Comparison of ENCODE assay signal across 9 cellular contexts in genomic region chr20:52494244-52494643, GRCh38.
DNase-seq lines count a peak whose midpoint lies in the region; ATAC-seq and TF ChIP-seq lines count a peak whose summit lies in the region.
"Had no signal": no experiment of that assay in that cellular context is flagged by ENCODE, and none has a peak within 500 bp of the region (broad histone marks: within the 10 kb centered on the region; RNA-seq: fewer than 3 reads in every experiment).

No MANE protein-coding gene starts in this region.

- no peaks in the 10 kb centered on the region for H3K4me1 ChIP-seq in tibial artery

- H3K27ac ChIP-seq in tibial artery = no peak overlapping the region
- H3K27ac ChIP-seq: C4-2B had no signal

- TF ChIP-seq CTCF in tibial artery (IDR thresholded peaks at IDR 0.05) = no peak

- intact Hi-C loops in tibial artery (cut with DNase I; ENCODE audit: low total_unique reads) = no loop called here
- intact Hi-C loops in activated T-helper 2 cell treated with anti-CD3 and anti-CD28 coated beads, Interferon-gamma antibody, Interleukin-2, Interleukin-4, amounts not matched to agents 10 μg/mL and 5 μg/mL and 100 μg/mL, durations not matched to agents 14 hours and 24 hours and 36 hours (cut with micrococcal nuclease) = no loop called here

- no peaks in the 10 kb centered on the region for H3K36me3 Mint-ChIP-seq in activated T-helper 17 cell treated with anti-CD3 and anti-CD28 coated beads, Interleukin-2, amount 50 U/mL, for 72 hours (ENCODE audit: low read depth)
- no peaks in the 10 kb centered on the region for H3K36me3 Mint-ChIP-seq in activated T-helper 2 cell treated with anti-CD3 and anti-CD28 coated beads, Interferon-gamma antibody, Interleukin-2, Interleukin-4, amounts not matched to agents 10 μg/mL and 5 μg/mL and 100 μg/mL, durations not matched to agents 14 hours and 24 hours and 36 hours (ENCODE audit: low read depth)

- peak; percentile 99 for ATAC-seq in activated T-helper 17 cell treated with anti-CD3 and anti-CD28 coated beads, Interleukin-2, amount 50 U/mL, for 72 hours (replicated peaks)

- no peak overlapping the region for H3K4me3 ChIP-seq in tibial artery

- peak overlapping the region; percentile 32 for H3K27ac Mint-ChIP-seq in activated T-helper 17 cell treated with anti-CD3 and anti-CD28 coated beads, Interleukin-2, amount 50 U/mL, for 72 hours
- no peak overlapping the region for H3K27ac Mint-ChIP-seq in activated T-helper 2 cell treated with anti-CD3 and anti-CD28 coated beads, Interferon-gamma antibody, Interleukin-2, Interleukin-4, amounts not matched to agents 10 μg/mL and 5 μg/mL and 100 μg/mL, durations not matched to agents 14 hours and 24 hours and 36 hours

- DNase-seq in activated effector memory CD4-positive, alpha-beta T cell treated with anti-CD3 and anti-CD28 coated beads, Interleukin-2, amount 50 U/mL, for 16 hours = peak; percentile 65
- DNase-seq in activated effector memory CD4-positive, alpha-beta T cell treated with Interleukin-2 at 50 U/mL for 16 hours = no peak
- peak; percentile 36 to 98 for DNase-seq in lung microvascular endothelial cell (ENCODE audit: low read depth in 2 of 2)
- DNase-seq in stromal cell of bone marrow (ENCODE audit: low read depth) = peak; percentile 94
- no peak for DNase-seq in NCI-H524 treated with DMSO at 0.1 percent for 48 hours (lab: John Stamatoyannopoulos, UW)
- no peak for DNase-seq in tibial artery
- DNase-seq in activated T-helper 2 cell treated with anti-CD3 and anti-CD28 coated beads, Interferon-gamma antibody, Interleukin-2, Interleukin-4, amounts not matched to agents 10 μg/mL and 5 μg/mL and 100 μg/mL, durations not matched to agents 14 hours and 24 hours and 36 hours (ENCODE audit: low spot score) = no peak

- no peaks in the 10 kb centered on the region for H3K36me3 ChIP-seq in tibial artery

- no peaks in the 10 kb centered on the region for H3K9me3 ChIP-seq in tibial artery

- peaks cover 6% of the 10 kb centered on the region for H3K27me3 Mint-ChIP-seq in activated T-helper 17 cell treated with anti-CD3 and anti-CD28 coated beads, Interleukin-2, amount 50 U/mL, for 72 hours
- H3K27me3 Mint-ChIP-seq in activated T-helper 2 cell treated with anti-CD3 and anti-CD28 coated beads, Interferon-gamma antibody, Interleukin-2, Interleukin-4, amounts not matched to agents 10 μg/mL and 5 μg/mL and 100 μg/mL, durations not matched to agents 14 hours and 24 hours and 36 hours (ENCODE audit: low read depth) = peaks cover 7% of the 10 kb centered on the region

- peak overlapping the region; percentile 48 for H3K4me3 Mint-ChIP-seq in activated T-helper 17 cell treated with anti-CD3 and anti-CD28 coated beads, Interleukin-2, amount 50 U/mL, for 72 hours
- no peak overlapping the region for H3K4me3 Mint-ChIP-seq in activated T-helper 2 cell treated with anti-CD3 and anti-CD28 coated beads, Interferon-gamma antibody, Interleukin-2, Interleukin-4, amounts not matched to agents 10 μg/mL and 5 μg/mL and 100 μg/mL, durations not matched to agents 14 hours and 24 hours and 36 hours (ENCODE audit: low read depth)

- no peaks in the 10 kb centered on the region for H3K9me3 Mint-ChIP-seq in activated T-helper 17 cell treated with anti-CD3 and anti-CD28 coated beads, Interleukin-2, amount 50 U/mL, for 72 hours
- H3K9me3 Mint-ChIP-seq in activated T-helper 2 cell treated with anti-CD3 and anti-CD28 coated beads, Interferon-gamma antibody, Interleukin-2, Interleukin-4, amounts not matched to agents 10 μg/mL and 5 μg/mL and 100 μg/mL, durations not matched to agents 14 hours and 24 hours and 36 hours = no peaks in the 10 kb centered on the region

- peaks cover 6% of the 10 kb centered on the region for H3K4me1 Mint-ChIP-seq in activated T-helper 17 cell treated with anti-CD3 and anti-CD28 coated beads, Interleukin-2, amount 50 U/mL, for 72 hours
- H3K4me1 Mint-ChIP-seq in activated T-helper 2 cell treated with anti-CD3 and anti-CD28 coated beads, Interferon-gamma antibody, Interleukin-2, Interleukin-4, amounts not matched to agents 10 μg/mL and 5 μg/mL and 100 μg/mL, durations not matched to agents 14 hours and 24 hours and 36 hours (ENCODE audit: low read depth) = peaks cover 4% of the 10 kb centered on the region

- no peaks in the 10 kb centered on the region for H3K27me3 ChIP-seq in tibial artery

Comparison
In these comparisons a context has a peak if more than half of its experiments do, and no peak if none do; other contexts are left out.
1. DNase-seq: peak in activated effector memory CD4-positive, alpha-beta T cell treated with anti-CD3 and anti-CD28 coated beads, Interleukin-2, amount 50 U/mL, for 16 hours (single experiment), lung microvascular endothelial cell (2 of 2) and stromal cell of bone marrow (single experiment); none in activated effector memory CD4-positive, alpha-beta T cell treated with Interleukin-2 at 50 U/mL for 16 hours (single experiment), NCI-H524 treated with DMSO at 0.1 percent for 48 hours (single experiment), tibial artery (0 of 2) and activated T-helper 2 cell treated with anti-CD3 and anti-CD28 coated beads, Interferon-gamma antibody, Interleukin-2, Interleukin-4, amounts not matched to agents 10 μg/mL and 5 μg/mL and 100 μg/mL, durations not matched to agents 14 hours and 24 hours and 36 hours (single experiment).